21 cellular contexts compared by ENCODE assay signal in genomic region chr9:89777544-89777943, GRCh38.
"Had no signal": no experiment of that assay in that cellular context is flagged by ENCODE, and none has a peak within 500 bp of the region (broad histone marks: within the 10 kb centered on the region; RNA-seq: fewer than 3 reads in every experiment).

No MANE protein-coding gene starts in this region.

- H3K27ac Mint-ChIP-seq: effector memory CD8-positive, alpha-beta T cell; nephron progenitor cell; stimulated activated effector memory CD8-positive, alpha-beta T cell treated with anti-CD3 and anti-CD28 coated beads, Interleukin-12 subunit alpha, Interleukin-12 subunit beta, amount 100 ng/mL, for 72 hours had no signal

- H3K36me3 Mint-ChIP-seq: naive thymus-derived CD4-positive, alpha-beta T cell; stimulated activated effector memory CD8-positive, alpha-beta T cell treated with anti-CD3 and anti-CD28 coated beads, Interleukin-12 subunit alpha, Interleukin-12 subunit beta, amount 100 ng/mL, for 72 hours had no signal

- H3K27me3 ChIP-seq: ovary, right lobe of liver, tibial nerve, upper lobe of right lung, uterus had no signal

- H3K9me3 ChIP-seq: ovary, right lobe of liver, thoracic aorta, tibial nerve, upper lobe of right lung, uterus had no signal

- H3K36me3 ChIP-seq: ovary, right lobe of liver, thoracic aorta, tibial nerve, upper lobe of right lung, uterus had no signal

- H3K4me1 ChIP-seq: tibial nerve, uterus had no signal

- H3K4me1 Mint-ChIP-seq: stimulated activated effector memory CD8-positive, alpha-beta T cell treated with anti-CD3 and anti-CD28 coated beads, Interleukin-12 subunit alpha, Interleukin-12 subunit beta, amount 100 ng/mL, for 72 hours had no signal

- DNase-seq: cerebellar nuclear complex; cortex of kidney; effector memory CD8-positive, alpha-beta T cell; mesenchymal stem cell; midbrain; naive thymus-derived CD4-positive, alpha-beta T cell; nephron progenitor cell; occipital lobe; ovary; retina; small intestine; stimulated activated CD4-positive, alpha-beta T cell treated with anti-CD3 and anti-CD28 coated beads, Interleukin-12 subunit alpha, Interleukin-12 subunit beta, amount 100 ng/mL, for 4 hours; stimulated activated CD4-positive, alpha-beta T cell treated with anti-CD3 and anti-CD28 coated beads, Interleukin-2, amount 100 ng/mL, for 24 hours; stimulated activated CD4-positive, alpha-beta T cell treated with anti-CD3 and anti-CD28 coated beads, Interleukin-4, amount 100 ng/mL, for 24 hours; stimulated activated naive CD4-positive, alpha-beta T cell treated with Interleukin-2 at 50 U/mL for 16 hours; upper lobe of right lung; uterus had no signal

- H3K4me3 ChIP-seq: ovary, thoracic aorta, tibial nerve, upper lobe of right lung, uterus had no signal

- ATAC-seq: effector memory CD8-positive, alpha-beta T cell; naive thymus-derived CD4-positive, alpha-beta T cell; stimulated activated effector memory CD8-positive, alpha-beta T cell treated with anti-CD3 and anti-CD28 coated beads, Interleukin-12 subunit alpha, Interleukin-12 subunit beta, amount 100 ng/mL, for 72 hours had no signal

- H3K4me3 Mint-ChIP-seq: effector memory CD8-positive, alpha-beta T cell; naive thymus-derived CD4-positive, alpha-beta T cell; nephron progenitor cell; stimulated activated effector memory CD8-positive, alpha-beta T cell treated with anti-CD3 and anti-CD28 coated beads, Interleukin-12 subunit alpha, Interleukin-12 subunit beta, amount 100 ng/mL, for 72 hours had no signal

- H3K27ac ChIP-seq: ovary, thoracic aorta, tibial nerve, upper lobe of right lung, uterus had no signal

- H3K9me3 Mint-ChIP-seq: effector memory CD8-positive, alpha-beta T cell; nephron progenitor cell; stimulated activated effector memory CD8-positive, alpha-beta T cell treated with anti-CD3 and anti-CD28 coated beads, Interleukin-12 subunit alpha, Interleukin-12 subunit beta, amount 100 ng/mL, for 72 hours had no signal
